ENCODE assay signal across 8 cellular contexts in the genomic region with DNA sequence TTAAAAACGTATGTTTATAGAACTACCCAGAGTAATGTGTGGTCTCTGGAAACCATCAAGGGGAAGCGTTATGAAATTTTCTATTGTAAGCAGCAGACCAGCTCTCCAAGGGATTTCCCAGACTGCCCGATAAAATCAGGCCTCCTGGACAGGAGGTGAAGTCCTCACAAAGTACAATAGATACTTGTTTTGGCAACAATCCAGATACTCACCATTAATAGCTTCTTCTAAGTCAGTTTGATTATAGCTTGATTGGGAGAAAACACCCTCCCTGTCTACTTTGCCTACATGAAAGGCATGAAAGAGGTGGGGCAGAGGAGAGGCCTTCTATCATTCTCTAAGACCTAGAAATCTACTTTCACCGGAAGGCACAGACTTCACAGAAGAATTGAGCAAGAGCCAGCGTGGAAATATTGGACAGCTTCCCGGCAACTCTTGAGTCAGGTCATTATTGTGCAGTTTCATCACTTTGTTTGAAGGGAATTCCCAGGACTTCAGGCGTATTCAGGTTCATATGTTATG.
DNase-seq lines count a peak whose midpoint lies in the region; ATAC-seq and TF ChIP-seq lines count a peak whose summit lies in the region.

No MANE protein-coding gene starts in this region.

- peaks cover 7 to 9% of the 10 kb centered on the region in 2 donors for H3K4me1 ChIP-seq in breast epithelium
- peaks cover 11% of the 10 kb centered on the region in 2 donors for H3K4me1 ChIP-seq in lung (ENCODE audit: control insufficient read depth in 2 of 2, insufficient read depth in 2 of 2, low read length in 2 of 2)

- H3K27ac ChIP-seq in breast epithelium, result peak overlapping the region; percentile 56 to 89
- H3K27ac ChIP-seq in lung (ENCODE audit: low read depth in 1 of 2, low read length in 1 of 2), result peak overlapping the region; percentile 30 to 54

- no peaks in the 10 kb centered on the region for H3K9me3 ChIP-seq in breast epithelium
- H3K9me3 ChIP-seq in lung (ENCODE audit: control insufficient read depth in 2 of 2, insufficient read depth in 1 of 2, low read length in 1 of 2), result peaks cover 0 to 1% of the 10 kb centered on the region in 2 donors

- H3K4me3 ChIP-seq in LNCaP clone FGC (ENCODE audit: low read depth, low read length), result no peak overlapping the region
- H3K4me3 ChIP-seq in breast epithelium, result no peak overlapping the region
- no peak overlapping the region for H3K4me3 ChIP-seq in lung

- no peaks in the 10 kb centered on the region for H3K36me3 ChIP-seq in breast epithelium
- no peaks in the 10 kb centered on the region for H3K36me3 ChIP-seq in lung (ENCODE audit: control insufficient read depth in 2 of 2, insufficient read depth in 2 of 2, low read length in 2 of 2)

- no peak for TF ChIP-seq CTCF in LNCaP clone FGC (IDR thresholded peaks at IDR 0.05; ENCODE audit: control insufficient read depth, extremely low read depth, insufficient read depth)
- no peak for TF ChIP-seq CTCF in breast epithelium (IDR thresholded peaks at IDR 0.05)
- TF ChIP-seq CTCF in lung (IDR thresholded peaks at IDR 0.05; ENCODE audit: control extremely low read depth, extremely low read depth), result no peak

- ATAC-seq in lung (ENCODE audit: insufficient read depth, low FRiP score), result peak; percentile 67
- ATAC-seq in stimulated activated naive CD8-positive, alpha-beta T cell treated with anti-CD3 and anti-CD28 coated beads, Interleukin-15, Interleukin-2, amounts not matched to agents 100 U/mL and 50 U/mL, for 24 hours, result no peak
- ATAC-seq in HG02885 (IDR thresholded peaks at IDR 0.05; ENCODE audit: poor library complexity, unreplicated experiment), result no peak

- no peaks in the 10 kb centered on the region for H3K27me3 ChIP-seq in breast epithelium
- no peaks in the 10 kb centered on the region for H3K27me3 ChIP-seq in lung (ENCODE audit: control insufficient read depth, insufficient read depth)

- WGBS in lung, 2 donors, result 12 to 15% methylated on average over 7 of the region's 7 CpGs

- intact Hi-C loops in breast epithelium (cut with DNase I; ENCODE audit: low total_unique reads), result no loop called here

- no peak for TF ChIP-seq POLR2A in breast epithelium (IDR thresholded peaks at IDR 0.05)

- DNase-seq in A172 (ENCODE audit: low spot score), result peak; percentile 94
- DNase-seq in LNCaP clone FGC (ENCODE audit: low read depth), result peak; percentile 64
- DNase-seq in breast epithelium (ENCODE audit: low spot score in 2 of 2), result peak; percentile 77 to 80
- peak; percentile 90 for DNase-seq in lung (ENCODE audit: low spot score)
- DNase-seq in stimulated activated naive CD8-positive, alpha-beta T cell treated with anti-CD3 and anti-CD28 coated beads, Interleukin-15, Interleukin-2, amounts not matched to agents 100 U/mL and 50 U/mL, for 24 hours, result no peak
- no peak for DNase-seq in stimulated activated CD4-positive, alpha-beta T cell treated with anti-CD3 and anti-CD28 coated beads, Interleukin-4, amount 100 ng/mL, for 24 hours
- no peak for DNase-seq in stimulated activated CD4-positive, alpha-beta T cell treated with anti-CD3 and anti-CD28 coated beads, Interleukin-4, amount 100 ng/mL, for 1 hour

Comparison
In these comparisons a context has a peak if more than half of its experiments do, and no peak if none do; other contexts are left out.
1. DNase-seq: peak in A172 (single experiment), LNCaP clone FGC (single experiment), breast epithelium (2 of 2) and lung (single experiment); none in stimulated activated naive CD8-positive, alpha-beta T cell treated with anti-CD3 and anti-CD28 coated beads, Interleukin-15, Interleukin-2, amounts not matched to agents 100 U/mL and 50 U/mL, for 24 hours (single experiment), stimulated activated CD4-positive, alpha-beta T cell treated with anti-CD3 and anti-CD28 coated beads, Interleukin-4, amount 100 ng/mL, for 24 hours (single experiment) and stimulated activated CD4-positive, alpha-beta T cell treated with anti-CD3 and anti-CD28 coated beads, Interleukin-4, amount 100 ng/mL, for 1 hour (single experiment).